Comparison of ENCODE assay signal across 10 cellular contexts in genomic region chr2:95297088-95297487, GRCh38. TPM values are rescaled to one million over a fixed set of nuclear protein-coding genes. Genes with fewer than 3 reads are reported as not detected.
DNase-seq lines count a peak whose midpoint lies in the region; ATAC-seq and TF ChIP-seq lines count a peak whose summit lies in the region.
"Had no signal": no experiment of that assay in that cellular context is flagged by ENCODE, and none has a peak within 500 bp of the region (broad histone marks: within the 10 kb centered on the region; RNA-seq: fewer than 3 reads in every experiment).

TSS of gene KCNIP3 (plus strand) at chr2:95297347. CDS start at chr2:95297439, 92 bp downstream.

- no peaks in the 10 kb centered on the region for H3K79me2 ChIP-seq in PC-9 (ENCODE audit: low read depth)
- H3K79me2 ChIP-seq in MM.1S (ENCODE audit: low read length): no peaks in the 10 kb centered on the region

- TF ChIP-seq CTCF in PC-9 (conservative IDR thresholded peaks at IDR 0.05) (no peak), stomach (IDR thresholded peaks at IDR 0.05) (no peak), MM.1S (IDR thresholded peaks at IDR 0.05; ENCODE audit: low read length) (no peak), CD14-positive monocyte (IDR thresholded peaks at IDR 0.05) (no peak)

- no peak for ATAC-seq in HG03095 (IDR thresholded peaks at IDR 0.05; ENCODE audit: unreplicated experiment)

- POLR2A ChIA-PET in PC-9 (lab: Charles Lee; ENCODE audit: unreplicated experiment): no interaction called here

- H3K4me3 Mint-ChIP-seq in CD14-positive monocyte: no peak within 1 kb of the TSS
- H3K4me3 Mint-ChIP-seq: activated naive CD8-positive, alpha-beta T cell treated with anti-CD3 and anti-CD28 coated beads, Interleukin-2, amount 10 ng/mL, durations not matched to agents 7 days and 5 days had no signal

- TF ChIP-seq POLR2A in stomach (IDR thresholded peaks at IDR 0.05): no peak

- no peak within 1 kb of the TSS for H3K27ac ChIP-seq in PC-9
- H3K27ac ChIP-seq in stomach: no peak within 1 kb of the TSS
- H3K27ac ChIP-seq in MM.1S (ENCODE audit: low read length): no peak within 1 kb of the TSS
- H3K27ac ChIP-seq: lower lobe of right lung had no signal

- peaks cover 0 to 15% (median 5%) of the 10 kb centered on the region in 7 donors for H3K9me3 Mint-ChIP-seq in CD14-positive monocyte
- H3K9me3 Mint-ChIP-seq: activated naive CD8-positive, alpha-beta T cell treated with anti-CD3 and anti-CD28 coated beads, Interleukin-2, amount 10 ng/mL, durations not matched to agents 7 days and 5 days had no signal

- WGBS in stomach, 5 donors: 2 to 5% (median 4%) methylated on average over 10 to 11 of the region's 11 CpGs

- no peaks in the 10 kb centered on the region for H3K4me1 Mint-ChIP-seq in CD14-positive monocyte
- H3K4me1 Mint-ChIP-seq: activated naive CD8-positive, alpha-beta T cell treated with anti-CD3 and anti-CD28 coated beads, Interleukin-2, amount 10 ng/mL, durations not matched to agents 7 days and 5 days had no signal

- peak; percentile 85 for DNase-seq in DMS 273 (lab: John Stamatoyannopoulos, UW; ENCODE audit: unreplicated experiment)
- DNase-seq in DMS 273 treated with DMSO at 0.1 percent for 48 hours (lab: John Stamatoyannopoulos, UW): no peak
- DNase-seq in PC-9: no peak
- DNase-seq in hypothalamus (lab: John Stamatoyannopoulos, UW): peak in 36 of 51 donors; percentile 9 to 82 (median 59)
- DNase-seq in stomach: peak; percentile 61
- DNase-seq in MM.1S: no peak
- DNase-seq in CD14-positive monocyte (ENCODE audit: low spot score): no peak
- DNase-seq: activated naive CD8-positive, alpha-beta T cell treated with anti-CD3 and anti-CD28 coated beads, Interleukin-2, amount 10 ng/mL, durations not matched to agents 7 days and 5 days; lower lobe of right lung had no signal

- H3K9ac ChIP-seq in MM.1S (ENCODE audit: low read length): no peak within 1 kb of the TSS

- H3K36me3 Mint-ChIP-seq in CD14-positive monocyte: no peaks in the 10 kb centered on the region
- H3K36me3 Mint-ChIP-seq: activated naive CD8-positive, alpha-beta T cell treated with anti-CD3 and anti-CD28 coated beads, Interleukin-2, amount 10 ng/mL, durations not matched to agents 7 days and 5 days had no signal

- intact Hi-C loops in PC-9 (cut with micrococcal nuclease; ENCODE audit: unreplicated experiment): loop anchor here (2.0 kb wide), 1 partner anchor 16 kb away; no protein-coding TSS in a partner anchor
- intact Hi-C loops in stomach (cut with DNase I; ENCODE audit: low total_unique reads): no loop called here
- intact Hi-C loops in CD14-positive monocyte (cut with micrococcal nuclease): no loop called here

- peak within 1 kb of the TSS; percentile 17; the same call in 1 of the 2 replicates for H3K4me2 ChIP-seq in PC-9
- H3K4me2 ChIP-seq in MM.1S (ENCODE audit: low read depth, low read length): no peak within 1 kb of the TSS

- peak within 1 kb of the TSS in 1 of 7 donors; percentile 36 for H3K27ac Mint-ChIP-seq in CD14-positive monocyte
- H3K27ac Mint-ChIP-seq: activated naive CD8-positive, alpha-beta T cell treated with anti-CD3 and anti-CD28 coated beads, Interleukin-2, amount 10 ng/mL, durations not matched to agents 7 days and 5 days had no signal

- H3K4me3 ChIP-seq in PC-9: no peak within 1 kb of the TSS
- H3K4me3 ChIP-seq in stomach: no peak within 1 kb of the TSS
- no peak within 1 kb of the TSS for H3K4me3 ChIP-seq in MM.1S (ENCODE audit: low read length)
- H3K4me3 ChIP-seq: lower lobe of right lung had no signal

- peaks cover 8 to 10% (median 9%) of the 10 kb centered on the region in 3 donors for H3K27me3 Mint-ChIP-seq in CD14-positive monocyte (ENCODE audit: low read depth in 3 of 3)

- H3K9me2 ChIP-seq in PC-9 (ENCODE audit: insufficient read depth) (no peaks in the 10 kb centered on the region), MM.1S (replicated peaks; ENCODE audit: insufficient read depth, low read length) (no peaks in the 10 kb centered on the region)

- H3K4me1 ChIP-seq in PC-9 (replicated peaks; ENCODE audit: insufficient read depth): peaks cover 33% of the 10 kb centered on the region
- H3K4me1 ChIP-seq in stomach: peaks cover 0 to 24% (median 12%) of the 10 kb centered on the region in 4 donors
- H3K4me1 ChIP-seq in MM.1S (ENCODE audit: low read length): no peaks in the 10 kb centered on the region
- H3K4me1 ChIP-seq: lower lobe of right lung had no signal

- H3F3A ChIP-seq in PC-9 (ENCODE audit: insufficient read depth, low read depth) (peaks cover 32% of the 10 kb centered on the region), MM.1S (ENCODE audit: insufficient read depth, low read length) (no peaks in the 10 kb centered on the region)

- H3K27me3 ChIP-seq in PC-9 (ENCODE audit: insufficient read depth, low read depth): peaks cover 3% of the 10 kb centered on the region; the same call in 1 of the 2 replicates
- H3K27me3 ChIP-seq in stomach: peaks cover 0 to 53% (median 0%) of the 10 kb centered on the region in 3 donors
- no peaks in the 10 kb centered on the region for H3K27me3 ChIP-seq in MM.1S (replicated peaks; ENCODE audit: insufficient read depth, low read length)

- no TSS peak for BruUV-seq in PC-9 (replicated peaks; lab: Mats Ljungman, UMichigan)

- H2AFZ ChIP-seq in PC-9 (no peak within 1 kb of the TSS), MM.1S (ENCODE audit: low read length) (no peak within 1 kb of the TSS)

- TF ChIP-seq EP300 in stomach (IDR thresholded peaks at IDR 0.05): no peak

- CTCF ChIA-PET in PC-9 (lab: Charles Lee): interaction anchor here (0.6 kb wide), 1 partner anchor 977 kb away, joined by 4 read pairs; no protein-coding TSS in a partner anchor

- H3K9me3 ChIP-seq in PC-9 (ENCODE audit: insufficient read depth, low read depth): no peaks in the 10 kb centered on the region
- no peaks in the 10 kb centered on the region for H3K9me3 ChIP-seq in stomach
- H3K9me3 ChIP-seq in MM.1S (replicated peaks; ENCODE audit: insufficient read depth, low read length): no peaks in the 10 kb centered on the region
- H3K9me3 ChIP-seq: lower lobe of right lung had no signal

- peaks cover 4% of the 10 kb centered on the region for H4K20me1 ChIP-seq in PC-9 (ENCODE audit: insufficient read depth)
- no peaks in the 10 kb centered on the region for H4K20me1 ChIP-seq in MM.1S (ENCODE audit: insufficient read depth, low read length)

- no peaks in the 10 kb centered on the region for H3K36me3 ChIP-seq in PC-9 (ENCODE audit: low read depth)
- H3K36me3 ChIP-seq in stomach: no peaks in the 10 kb centered on the region
- H3K36me3 ChIP-seq in MM.1S (replicated peaks; ENCODE audit: insufficient read depth, low read length): no peaks in the 10 kb centered on the region
- H3K36me3 ChIP-seq: lower lobe of right lung had no signal

RNA-seq across cellular contexts. Expression of gene KCNIP3, which starts in this region (rescaled TPM):
- total RNA-seq in PC-9 (2021) (3.5 and 4.5 TPM in 2 replicates), stomach (1 to 10 TPM in 3 of 5 donors, not detected in 2; 1.3 to 2.4 (median 1.6) TPM)
- polyA plus RNA-seq in stomach (1 to 10 TPM; 3.1 to 4.4 (median 3.9) TPM), CD14-positive monocyte (not detected)
- total RNA-seq: activated naive CD8-positive, alpha-beta T cell treated with anti-CD3 and anti-CD28 coated beads, Interleukin-2, amount 10 ng/mL, durations not matched to agents 7 days and 5 days had no signal

Comparison
In these comparisons a context has a peak if more than half of its experiments do, and no peak if none do; other contexts are left out.
1. RNA of gene KCNIP3 (polyA plus RNA-seq): 3.1 to 4.4 TPM in stomach; not detected in CD14-positive monocyte; every median in the first group is over 4 times any median in the second.
2. DNase-seq: peak in DMS 273 (single experiment), hypothalamus (36 of 51) and stomach (single experiment); none in DMS 273 treated with DMSO at 0.1 percent for 48 hours (single experiment), PC-9 (0 of 2), MM.1S (single experiment) and CD14-positive monocyte (single experiment).